8 cellular contexts compared by ENCODE assay signal in the genomic region with DNA sequence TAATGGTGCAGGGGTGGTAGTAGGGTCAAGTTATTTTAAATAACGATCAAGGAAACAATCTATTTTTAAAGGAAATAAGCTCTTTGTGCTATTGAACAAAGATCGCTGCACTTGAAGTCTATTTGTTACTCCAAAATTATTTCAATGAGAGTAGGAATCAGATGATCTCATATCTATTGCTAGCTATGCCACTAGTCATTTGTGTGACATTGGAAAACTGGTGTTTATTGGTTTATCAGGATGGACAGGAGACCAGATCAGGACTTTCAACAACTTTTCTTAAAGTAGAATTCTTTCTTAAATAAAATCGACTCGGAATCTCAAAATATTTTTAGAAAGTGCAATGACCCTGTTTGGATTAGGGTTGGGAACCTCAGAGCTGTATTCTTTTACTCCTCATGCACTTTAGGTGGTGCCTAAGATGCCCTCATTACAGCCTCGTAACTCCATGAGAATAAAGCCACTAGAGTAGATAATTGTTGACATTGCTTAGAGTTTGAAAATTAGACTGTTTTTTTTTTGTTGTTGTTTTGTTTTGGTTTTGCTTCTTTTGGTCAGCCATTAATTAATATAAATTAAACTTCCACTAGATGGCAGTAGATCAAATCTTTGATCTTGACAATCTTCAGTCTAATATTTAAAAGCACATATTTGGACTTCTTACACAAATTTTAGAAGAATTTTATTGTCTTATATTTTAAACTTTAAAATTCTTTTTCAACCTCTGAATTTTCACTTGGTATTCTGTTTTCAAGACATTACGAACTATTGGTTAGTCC.
DNase-seq lines count a peak whose midpoint lies in the region; ATAC-seq and TF ChIP-seq lines count a peak whose summit lies in the region.

No MANE protein-coding gene starts in this region.

- no peaks in the 10 kb centered on the region for H3K27me3 ChIP-seq in neural cell (ENCODE audit: insufficient read depth, low read depth, low read length)

- no peaks in the 10 kb centered on the region for H3K9me2 ChIP-seq in neural cell (ENCODE audit: insufficient read depth, low read length)

- DNase-seq in GM13977 (ENCODE audit: low spot score) (no peak), NCI-H1105 treated with DMSO at 0.1 percent for 48 hours (lab: John Stamatoyannopoulos, UW) (peak; percentile 48), choroid plexus epithelial cell (ENCODE audit: low read depth) (peak; percentile 52), DMS114 treated with DMSO at 0.1 percent for 48 hours (lab: John Stamatoyannopoulos, UW; ENCODE audit: unreplicated experiment) (no peak)
- DNase-seq in stimulated activated naive B cell treated with anti-CD40 and anti-IgM and Interleukin-4, amounts not matched to agents 10 μg/mL and 1 μg/mL and 100 μg/mL, for 72 hours = no peak

- H3K4me1 Mint-ChIP-seq in stimulated activated naive B cell treated with anti-CD40 and anti-IgM and Interleukin-4, amounts not matched to agents 10 μg/mL and 1 μg/mL and 100 μg/mL, for 72 hours = no peaks in the 10 kb centered on the region

- in situ Hi-C loops in GM13977 (cut with MboI; ENCODE audit: low pct_unique_long_range_greater_than_20kb, low sequenced_read_pairs, unreplicated experiment) = no loop called here

- H3K36me3 Mint-ChIP-seq in stimulated activated naive B cell treated with anti-CD40 and anti-IgM and Interleukin-4, amounts not matched to agents 10 μg/mL and 1 μg/mL and 100 μg/mL, for 72 hours = no peaks in the 10 kb centered on the region

- no peak overlapping the region for H3K27ac ChIP-seq in neural cell (ENCODE audit: low read length)

- TF ChIP-seq EP300 in neural cell (conservative IDR thresholded peaks at IDR 0.05; ENCODE audit: poor library complexity, severe bottlenecking) = no peak

- no peaks in the 10 kb centered on the region for H4K20me1 ChIP-seq in neural cell (ENCODE audit: insufficient read depth)

- no peak overlapping the region for H3K4me2 ChIP-seq in neural cell (ENCODE audit: low read length)

- no peak overlapping the region for H2AFZ ChIP-seq in neural cell (ENCODE audit: low read depth, low read length)

- H3K9me3 ChIP-seq in neural cell (ENCODE audit: low read length) = no peaks in the 10 kb centered on the region

- H3K9ac ChIP-seq in neural cell (ENCODE audit: low read length) = no peak overlapping the region

- H3K9me3 Mint-ChIP-seq in stimulated activated naive B cell treated with anti-CD40 and anti-IgM and Interleukin-4, amounts not matched to agents 10 μg/mL and 1 μg/mL and 100 μg/mL, for 72 hours = no peaks in the 10 kb centered on the region

- ATAC-seq in stimulated activated naive B cell treated with anti-CD40 and anti-IgM and Interleukin-4, amounts not matched to agents 10 μg/mL and 1 μg/mL and 100 μg/mL, for 72 hours (replicated peaks) = no peak
- no peak for ATAC-seq in GM21360 (IDR thresholded peaks at IDR 0.05; ENCODE audit: unreplicated experiment)
- no peak for ATAC-seq in HG03342 (IDR thresholded peaks at IDR 0.05; ENCODE audit: unreplicated experiment)

- TF ChIP-seq RAD21 in neural cell (conservative IDR thresholded peaks at IDR 0.05) = peak; percentile 38

- no peaks in the 10 kb centered on the region for H3K36me3 ChIP-seq in neural cell (ENCODE audit: insufficient read depth, low read length)

- peak; percentile 22 for TF ChIP-seq CTCF in GM13977 (IDR thresholded peaks at IDR 0.05; ENCODE audit: extremely low read depth, insufficient read depth, missing control alignments)
- peak; percentile 34 for TF ChIP-seq CTCF in choroid plexus epithelial cell (conservative IDR thresholded peaks at IDR 0.05; ENCODE audit: low read depth, low read length)
- peak; percentile 52 for TF ChIP-seq CTCF in neural cell (IDR thresholded peaks at IDR 0.05; ENCODE audit: poor library complexity, severe bottlenecking)

- H3K4me3 ChIP-seq in choroid plexus epithelial cell (ENCODE audit: low read depth, low read length) = no peak overlapping the region
- no peak overlapping the region for H3K4me3 ChIP-seq in neural cell (ENCODE audit: low read length)

- H3K79me2 ChIP-seq in neural cell (replicated peaks; ENCODE audit: insufficient read depth, low read length) = no peaks in the 10 kb centered on the region

- no peaks in the 10 kb centered on the region for H3K27me3 Mint-ChIP-seq in stimulated activated naive B cell treated with anti-CD40 and anti-IgM and Interleukin-4, amounts not matched to agents 10 μg/mL and 1 μg/mL and 100 μg/mL, for 72 hours

- H3K27ac Mint-ChIP-seq in stimulated activated naive B cell treated with anti-CD40 and anti-IgM and Interleukin-4, amounts not matched to agents 10 μg/mL and 1 μg/mL and 100 μg/mL, for 72 hours = no peak overlapping the region

- no peak overlapping the region for H3K4me3 Mint-ChIP-seq in stimulated activated naive B cell treated with anti-CD40 and anti-IgM and Interleukin-4, amounts not matched to agents 10 μg/mL and 1 μg/mL and 100 μg/mL, for 72 hours

- no peaks in the 10 kb centered on the region for H3F3A ChIP-seq in neural cell (ENCODE audit: insufficient read depth, low read length, poor library complexity, severe bottlenecking)

TF ChIP-seq in neural cell, 6 proteins besides CTCF, POLR2A, EP300 and RAD21:
- peak; percentile 28 for TF ChIP-seq SMC3 (conservative IDR thresholded peaks at IDR 0.05; ENCODE audit: poor library complexity)
- no peak for TF ChIP-seq POLR2AphosphoS5 (IDR thresholded peaks at IDR 0.05)

Comparison
In these comparisons a context has a peak if more than half of its experiments do, and no peak if none do; other contexts are left out.
1. DNase-seq: peak in NCI-H1105 treated with DMSO at 0.1 percent for 48 hours (single experiment) and choroid plexus epithelial cell (single experiment); none in GM13977 (single experiment), DMS114 treated with DMSO at 0.1 percent for 48 hours (single experiment) and stimulated activated naive B cell treated with anti-CD40 and anti-IgM and Interleukin-4, amounts not matched to agents 10 μg/mL and 1 μg/mL and 100 μg/mL, for 72 hours (single experiment).
2. Peak in every context shown above with its lines, with median percentiles within 50 percentile points of each other: CTCF ChIP-seq.